ENCODE assay signal across 1 cellular context in the genomic region with DNA sequence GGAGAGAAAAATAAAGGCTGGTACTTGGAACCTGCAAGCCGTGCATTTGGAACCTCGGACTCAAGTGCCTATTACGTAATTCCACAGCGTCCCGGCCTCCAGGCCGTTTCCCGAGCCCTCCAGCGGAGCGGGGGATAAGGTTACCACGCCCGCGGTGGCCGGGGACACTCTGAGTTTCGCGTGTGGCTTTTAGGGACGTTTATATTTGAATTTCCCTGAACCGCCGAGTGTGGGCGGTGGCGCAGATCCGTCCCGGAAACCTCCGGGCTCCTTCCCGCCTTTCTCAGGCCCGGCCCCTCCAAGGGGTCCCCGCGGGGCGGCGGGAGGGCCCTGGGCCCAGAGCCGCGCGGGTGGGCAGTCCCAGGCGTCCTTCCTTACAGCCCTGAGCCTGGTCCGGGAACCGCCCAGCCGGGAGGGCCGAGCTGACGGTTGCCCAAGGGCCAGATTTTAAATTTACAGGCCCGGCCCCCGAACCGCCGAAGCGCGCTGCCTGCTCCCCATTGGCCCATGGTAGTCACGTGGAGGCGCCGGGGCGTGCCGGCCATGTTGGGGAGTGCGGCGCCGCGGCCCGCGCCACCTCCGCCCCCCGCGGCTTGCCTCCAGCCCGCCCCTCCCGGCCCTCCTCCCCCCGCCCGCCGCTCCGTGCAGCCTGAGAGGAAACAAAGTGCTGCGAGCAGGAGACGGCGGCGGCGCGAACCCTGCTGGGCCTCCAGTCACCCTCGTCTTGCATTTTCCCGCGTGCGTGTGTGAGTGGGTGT.
A peak's percentile ranks its signal among the peaks of the same experiment; 100 is the strongest.
TF ChIP-seq lines count a peak whose summit lies in the region.

A gene with protein sequence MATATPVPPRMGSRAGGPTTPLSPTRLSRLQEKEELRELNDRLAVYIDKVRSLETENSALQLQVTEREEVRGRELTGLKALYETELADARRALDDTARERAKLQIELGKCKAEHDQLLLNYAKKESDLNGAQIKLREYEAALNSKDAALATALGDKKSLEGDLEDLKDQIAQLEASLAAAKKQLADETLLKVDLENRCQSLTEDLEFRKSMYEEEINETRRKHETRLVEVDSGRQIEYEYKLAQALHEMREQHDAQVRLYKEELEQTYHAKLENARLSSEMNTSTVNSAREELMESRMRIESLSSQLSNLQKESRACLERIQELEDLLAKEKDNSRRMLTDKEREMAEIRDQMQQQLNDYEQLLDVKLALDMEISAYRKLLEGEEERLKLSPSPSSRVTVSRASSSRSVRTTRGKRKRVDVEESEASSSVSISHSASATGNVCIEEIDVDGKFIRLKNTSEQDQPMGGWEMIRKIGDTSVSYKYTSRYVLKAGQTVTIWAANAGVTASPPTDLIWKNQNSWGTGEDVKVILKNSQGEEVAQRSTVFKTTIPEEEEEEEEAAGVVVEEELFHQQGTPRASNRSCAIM (plus strand): TSS at position 638 of the 758 bp plus-strand sequence. CDS start 373 bp downstream, outside the sequence.

TF ChIP-seq in HEK293, 187 proteins besides CTCF, POLR2A, EP300 and RAD21 (continued from another document and continues in another):
- TF ChIP-seq ZNF677 (tag by site-specific recombination; IDR thresholded peaks at IDR 0.05), result no peak
- TF ChIP-seq ZBTB17 (tag by site-specific recombination; IDR thresholded peaks at IDR 0.05), result peak; percentile 85
- 0 out of 2 replicates have a peak, but pooled peaks have one; percentile 25 for TF ChIP-seq ZBTB7A (tag by site-specific recombination; IDR thresholded peaks at IDR 0.05; ENCODE audit: low read depth)
- TF ChIP-seq ZNF791 (tag by site-specific recombination; IDR thresholded peaks at IDR 0.05), result no peak
- TF ChIP-seq, protein P1, sequence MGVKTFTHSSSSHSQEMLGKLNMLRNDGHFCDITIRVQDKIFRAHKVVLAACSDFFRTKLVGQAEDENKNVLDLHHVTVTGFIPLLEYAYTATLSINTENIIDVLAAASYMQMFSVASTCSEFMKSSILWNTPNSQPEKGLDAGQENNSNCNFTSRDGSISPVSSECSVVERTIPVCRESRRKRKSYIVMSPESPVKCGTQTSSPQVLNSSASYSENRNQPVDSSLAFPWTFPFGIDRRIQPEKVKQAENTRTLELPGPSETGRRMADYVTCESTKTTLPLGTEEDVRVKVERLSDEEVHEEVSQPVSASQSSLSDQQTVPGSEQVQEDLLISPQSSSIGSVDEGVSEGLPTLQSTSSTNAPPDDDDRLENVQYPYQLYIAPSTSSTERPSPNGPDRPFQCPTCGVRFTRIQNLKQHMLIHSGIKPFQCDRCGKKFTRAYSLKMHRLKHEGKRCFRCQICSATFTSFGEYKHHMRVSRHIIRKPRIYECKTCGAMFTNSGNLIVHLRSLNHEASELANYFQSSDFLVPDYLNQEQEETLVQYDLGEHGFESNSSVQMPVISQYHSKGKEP (tag by site-specific recombination; IDR thresholded peaks at IDR 0.05), result peak; percentile 63
- peak; percentile 95 for TF ChIP-seq ZNF629 (tag by site-specific recombination; IDR thresholded peaks at IDR 0.05)
- no peak for TF ChIP-seq ZNF560 (tag by site-specific recombination; IDR thresholded peaks at IDR 0.05; ENCODE audit: borderline replicate concordance)
- peak; percentile 80 for TF ChIP-seq ZNF76 (tag by site-specific recombination; IDR thresholded peaks at IDR 0.05; ENCODE audit: borderline replicate concordance, low read depth)
- no peak for TF ChIP-seq ZNF654 (tag by site-specific recombination; IDR thresholded peaks at IDR 0.05; ENCODE audit: low read depth)
- TF ChIP-seq, protein P2, sequence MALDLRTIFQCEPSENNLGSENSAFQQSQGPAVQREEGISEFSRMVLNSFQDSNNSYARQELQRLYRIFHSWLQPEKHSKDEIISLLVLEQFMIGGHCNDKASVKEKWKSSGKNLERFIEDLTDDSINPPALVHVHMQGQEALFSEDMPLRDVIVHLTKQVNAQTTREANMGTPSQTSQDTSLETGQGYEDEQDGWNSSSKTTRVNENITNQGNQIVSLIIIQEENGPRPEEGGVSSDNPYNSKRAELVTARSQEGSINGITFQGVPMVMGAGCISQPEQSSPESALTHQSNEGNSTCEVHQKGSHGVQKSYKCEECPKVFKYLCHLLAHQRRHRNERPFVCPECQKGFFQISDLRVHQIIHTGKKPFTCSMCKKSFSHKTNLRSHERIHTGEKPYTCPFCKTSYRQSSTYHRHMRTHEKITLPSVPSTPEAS (tag by site-specific recombination; IDR thresholded peaks at IDR 0.05), result no peak
- TF ChIP-seq ZNF626 (tag by site-specific recombination; IDR thresholded peaks at IDR 0.05), result no peak
- no peak for TF ChIP-seq ZNF16 (tag by site-specific recombination; IDR thresholded peaks at IDR 0.05; ENCODE audit: low read depth)
- TF ChIP-seq HOXA7 (CRISPR knock-in tag; IDR thresholded peaks at IDR 0.05; ENCODE audit: borderline replicate concordance), result no peak
- peak; percentile 80 for TF ChIP-seq ZBTB21 (tag by site-specific recombination; IDR thresholded peaks at IDR 0.05)
- no peak for TF ChIP-seq ZNF548 (tag by site-specific recombination; IDR thresholded peaks at IDR 0.05)
- no peak for TF ChIP-seq ZNF433 (tag by site-specific recombination; IDR thresholded peaks at IDR 0.05; ENCODE audit: low read depth)
- TF ChIP-seq ZNF521 (tag by site-specific recombination; IDR thresholded peaks at IDR 0.05), result no peak
- TF ChIP-seq, protein P3, sequence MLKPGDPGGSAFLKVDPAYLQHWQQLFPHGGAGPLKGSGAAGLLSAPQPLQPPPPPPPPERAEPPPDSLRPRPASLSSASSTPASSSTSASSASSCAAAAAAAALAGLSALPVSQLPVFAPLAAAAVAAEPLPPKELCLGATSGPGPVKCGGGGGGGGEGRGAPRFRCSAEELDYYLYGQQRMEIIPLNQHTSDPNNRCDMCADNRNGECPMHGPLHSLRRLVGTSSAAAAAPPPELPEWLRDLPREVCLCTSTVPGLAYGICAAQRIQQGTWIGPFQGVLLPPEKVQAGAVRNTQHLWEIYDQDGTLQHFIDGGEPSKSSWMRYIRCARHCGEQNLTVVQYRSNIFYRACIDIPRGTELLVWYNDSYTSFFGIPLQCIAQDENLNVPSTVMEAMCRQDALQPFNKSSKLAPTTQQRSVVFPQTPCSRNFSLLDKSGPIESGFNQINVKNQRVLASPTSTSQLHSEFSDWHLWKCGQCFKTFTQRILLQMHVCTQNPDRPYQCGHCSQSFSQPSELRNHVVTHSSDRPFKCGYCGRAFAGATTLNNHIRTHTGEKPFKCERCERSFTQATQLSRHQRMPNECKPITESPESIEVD (tag by site-specific recombination; IDR thresholded peaks at IDR 0.05), result 0 out of 2 replicates have a peak, but pooled peaks have one; percentile 39
- TF ChIP-seq ZNF138 (tag by site-specific recombination; IDR thresholded peaks at IDR 0.05; ENCODE audit: borderline replicate concordance), result no peak
- TF ChIP-seq ZNF423 (tag by site-specific recombination; IDR thresholded peaks at IDR 0.05), result peak; percentile 85
- TF ChIP-seq ZNF335 (tag by site-specific recombination; conservative IDR thresholded peaks at IDR 0.05), result peak; percentile 68
- peak; percentile 70 for TF ChIP-seq ZNF394 (tag by site-specific recombination; IDR thresholded peaks at IDR 0.05; ENCODE audit: borderline replicate concordance)
- peak; percentile 32; the same call in 1 of the 2 replicates for TF ChIP-seq ZNF596 (tag by site-specific recombination; IDR thresholded peaks at IDR 0.05)
- TF ChIP-seq ZNF221 (tag by site-specific recombination; IDR thresholded peaks at IDR 0.05; ENCODE audit: borderline replicate concordance), result 0 out of 2 replicates have a peak, but pooled peaks have one; percentile 15
- TF ChIP-seq ZFP37 (tag by site-specific recombination; IDR thresholded peaks at IDR 0.05), result peak; percentile 90
- no peak for TF ChIP-seq ZNF112 (tag by site-specific recombination; IDR thresholded peaks at IDR 0.05)
- peak; percentile 85 for TF ChIP-seq ZNF324 (tag by site-specific recombination; IDR thresholded peaks at IDR 0.05)
- peak; percentile 98 for TF ChIP-seq KLF7 (tag by site-specific recombination; IDR thresholded peaks at IDR 0.05; ENCODE audit: borderline replicate concordance)
- no peak for TF ChIP-seq ZNF621 (tag by site-specific recombination; IDR thresholded peaks at IDR 0.05)
- peak; percentile 29 for TF ChIP-seq SETDB1 (IDR thresholded peaks at IDR 0.05; ENCODE audit: insufficient read length, low read length)
- TF ChIP-seq ZNF660 (tag by site-specific recombination; IDR thresholded peaks at IDR 0.05), result peak; percentile 96
- TF ChIP-seq, protein P4, sequence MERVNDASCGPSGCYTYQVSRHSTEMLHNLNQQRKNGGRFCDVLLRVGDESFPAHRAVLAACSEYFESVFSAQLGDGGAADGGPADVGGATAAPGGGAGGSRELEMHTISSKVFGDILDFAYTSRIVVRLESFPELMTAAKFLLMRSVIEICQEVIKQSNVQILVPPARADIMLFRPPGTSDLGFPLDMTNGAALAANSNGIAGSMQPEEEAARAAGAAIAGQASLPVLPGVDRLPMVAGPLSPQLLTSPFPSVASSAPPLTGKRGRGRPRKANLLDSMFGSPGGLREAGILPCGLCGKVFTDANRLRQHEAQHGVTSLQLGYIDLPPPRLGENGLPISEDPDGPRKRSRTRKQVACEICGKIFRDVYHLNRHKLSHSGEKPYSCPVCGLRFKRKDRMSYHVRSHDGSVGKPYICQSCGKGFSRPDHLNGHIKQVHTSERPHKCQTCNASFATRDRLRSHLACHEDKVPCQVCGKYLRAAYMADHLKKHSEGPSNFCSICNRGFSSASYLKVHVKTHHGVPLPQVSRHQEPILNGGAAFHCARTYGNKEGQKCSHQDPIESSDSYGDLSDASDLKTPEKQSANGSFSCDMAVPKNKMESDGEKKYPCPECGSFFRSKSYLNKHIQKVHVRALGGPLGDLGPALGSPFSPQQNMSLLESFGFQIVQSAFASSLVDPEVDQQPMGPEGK (tag by site-specific recombination; IDR thresholded peaks at IDR 0.05), result peak; percentile 98
- peak; percentile 72 for TF ChIP-seq EGR2 (tag by site-specific recombination; IDR thresholded peaks at IDR 0.05; ENCODE audit: low read depth)
- TF ChIP-seq ZNF561 (tag by site-specific recombination; IDR thresholded peaks at IDR 0.05; ENCODE audit: borderline replicate concordance), result peak; percentile 97
- no peak for TF ChIP-seq ZFP41 (tag by site-specific recombination; IDR thresholded peaks at IDR 0.05; ENCODE audit: borderline replicate concordance)
- TF ChIP-seq FEZF1 (tag by site-specific recombination; IDR thresholded peaks at IDR 0.05), result peak; percentile 81
- peak; percentile 92 for TF ChIP-seq ZBTB20 (tag by site-specific recombination; IDR thresholded peaks at IDR 0.05)
- TF ChIP-seq, protein P5, sequence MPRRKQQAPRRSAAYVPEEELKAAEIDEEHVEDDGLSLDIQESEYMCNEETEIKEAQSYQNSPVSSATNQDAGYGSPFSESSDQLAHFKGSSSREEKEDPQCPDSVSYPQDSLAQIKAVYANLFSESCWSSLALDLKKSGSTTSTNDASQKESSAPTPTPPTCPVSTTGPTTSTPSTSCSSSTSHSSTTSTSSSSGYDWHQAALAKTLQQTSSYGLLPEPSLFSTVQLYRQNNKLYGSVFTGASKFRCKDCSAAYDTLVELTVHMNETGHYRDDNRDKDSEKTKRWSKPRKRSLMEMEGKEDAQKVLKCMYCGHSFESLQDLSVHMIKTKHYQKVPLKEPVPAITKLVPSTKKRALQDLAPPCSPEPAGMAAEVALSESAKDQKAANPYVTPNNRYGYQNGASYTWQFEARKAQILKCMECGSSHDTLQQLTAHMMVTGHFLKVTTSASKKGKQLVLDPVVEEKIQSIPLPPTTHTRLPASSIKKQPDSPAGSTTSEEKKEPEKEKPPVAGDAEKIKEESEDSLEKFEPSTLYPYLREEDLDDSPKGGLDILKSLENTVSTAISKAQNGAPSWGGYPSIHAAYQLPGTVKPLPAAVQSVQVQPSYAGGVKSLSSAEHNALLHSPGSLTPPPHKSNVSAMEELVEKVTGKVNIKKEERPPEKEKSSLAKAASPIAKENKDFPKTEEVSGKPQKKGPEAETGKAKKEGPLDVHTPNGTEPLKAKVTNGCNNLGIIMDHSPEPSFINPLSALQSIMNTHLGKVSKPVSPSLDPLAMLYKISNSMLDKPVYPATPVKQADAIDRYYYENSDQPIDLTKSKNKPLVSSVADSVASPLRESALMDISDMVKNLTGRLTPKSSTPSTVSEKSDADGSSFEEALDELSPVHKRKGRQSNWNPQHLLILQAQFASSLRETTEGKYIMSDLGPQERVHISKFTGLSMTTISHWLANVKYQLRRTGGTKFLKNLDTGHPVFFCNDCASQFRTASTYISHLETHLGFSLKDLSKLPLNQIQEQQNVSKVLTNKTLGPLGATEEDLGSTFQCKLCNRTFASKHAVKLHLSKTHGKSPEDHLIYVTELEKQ (tag by site-specific recombination; IDR thresholded peaks at IDR 0.05; ENCODE audit: borderline replicate concordance), result no peak
- TF ChIP-seq ZBTB48 (tag by site-specific recombination; IDR thresholded peaks at IDR 0.05), result peak; percentile 95
- TF ChIP-seq OVOL3 (tag by site-specific recombination; IDR thresholded peaks at IDR 0.05), result peak; percentile 48; the same call in 1 of the 2 replicates
- TF ChIP-seq ZNF555 (tag by site-specific recombination; conservative IDR thresholded peaks at IDR 0.05), result no peak
- peak; percentile 25; the same call in 1 of the 2 replicates for TF ChIP-seq ZNF391 (tag by site-specific recombination; IDR thresholded peaks at IDR 0.05; ENCODE audit: borderline replicate concordance, low read depth)
- TF ChIP-seq ZNF223 (tag by site-specific recombination; IDR thresholded peaks at IDR 0.05), result 0 out of 2 replicates have a peak, but pooled peaks have one; percentile 13
- TF ChIP-seq, protein P6, sequence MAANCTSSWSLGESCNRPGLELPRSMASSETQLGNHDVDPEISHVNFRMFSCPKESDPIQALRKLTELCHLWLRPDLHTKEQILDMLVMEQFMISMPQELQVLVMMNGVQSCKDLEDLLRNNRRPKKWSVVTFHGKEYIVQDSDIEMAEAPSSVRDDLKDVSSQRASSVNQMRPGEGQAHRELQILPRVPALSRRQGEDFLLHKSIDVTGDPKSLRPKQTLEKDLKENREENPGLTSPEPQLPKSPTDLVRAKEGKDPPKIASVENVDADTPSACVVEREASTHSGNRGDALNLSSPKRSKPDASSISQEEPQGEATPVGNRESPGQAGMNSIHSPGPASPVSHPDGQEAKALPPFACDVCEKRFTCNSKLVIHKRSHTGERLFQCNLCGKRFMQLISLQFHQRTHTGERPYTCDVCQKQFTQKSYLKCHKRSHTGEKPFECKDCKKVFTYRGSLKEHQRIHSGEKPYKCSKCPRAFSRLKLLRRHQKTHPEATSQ (tag by site-specific recombination; IDR thresholded peaks at IDR 0.05), result peak; percentile 9; the same call in 1 of the 2 replicates
- TF ChIP-seq ZNF214 (tag by site-specific recombination; IDR thresholded peaks at IDR 0.05; ENCODE audit: borderline replicate concordance), result no peak
- TF ChIP-seq ZNF600 (tag by site-specific recombination; IDR thresholded peaks at IDR 0.05), result peak; percentile 76
- TF ChIP-seq SP3 (tag by site-specific recombination; IDR thresholded peaks at IDR 0.05), result peak; percentile 88
- TF ChIP-seq ZNF843 (tag by site-specific recombination; IDR thresholded peaks at IDR 0.05), result peak; percentile 77; the same call in 1 of the 2 replicates
- TF ChIP-seq ZNF549 (tag by site-specific recombination; IDR thresholded peaks at IDR 0.05), result no peak
- TF ChIP-seq SCRT2 (tag by site-specific recombination; IDR thresholded peaks at IDR 0.05), result peak; percentile 32; the same call in 1 of the 2 replicates
- no peak for TF ChIP-seq ZNF792 (tag by site-specific recombination; IDR thresholded peaks at IDR 0.05)
- peak; percentile 92 for TF ChIP-seq ZNF366 (tag by site-specific recombination; conservative IDR thresholded peaks at IDR 0.05)
